ENCODE assay signal across 8 cellular contexts in the genomic region with DNA sequence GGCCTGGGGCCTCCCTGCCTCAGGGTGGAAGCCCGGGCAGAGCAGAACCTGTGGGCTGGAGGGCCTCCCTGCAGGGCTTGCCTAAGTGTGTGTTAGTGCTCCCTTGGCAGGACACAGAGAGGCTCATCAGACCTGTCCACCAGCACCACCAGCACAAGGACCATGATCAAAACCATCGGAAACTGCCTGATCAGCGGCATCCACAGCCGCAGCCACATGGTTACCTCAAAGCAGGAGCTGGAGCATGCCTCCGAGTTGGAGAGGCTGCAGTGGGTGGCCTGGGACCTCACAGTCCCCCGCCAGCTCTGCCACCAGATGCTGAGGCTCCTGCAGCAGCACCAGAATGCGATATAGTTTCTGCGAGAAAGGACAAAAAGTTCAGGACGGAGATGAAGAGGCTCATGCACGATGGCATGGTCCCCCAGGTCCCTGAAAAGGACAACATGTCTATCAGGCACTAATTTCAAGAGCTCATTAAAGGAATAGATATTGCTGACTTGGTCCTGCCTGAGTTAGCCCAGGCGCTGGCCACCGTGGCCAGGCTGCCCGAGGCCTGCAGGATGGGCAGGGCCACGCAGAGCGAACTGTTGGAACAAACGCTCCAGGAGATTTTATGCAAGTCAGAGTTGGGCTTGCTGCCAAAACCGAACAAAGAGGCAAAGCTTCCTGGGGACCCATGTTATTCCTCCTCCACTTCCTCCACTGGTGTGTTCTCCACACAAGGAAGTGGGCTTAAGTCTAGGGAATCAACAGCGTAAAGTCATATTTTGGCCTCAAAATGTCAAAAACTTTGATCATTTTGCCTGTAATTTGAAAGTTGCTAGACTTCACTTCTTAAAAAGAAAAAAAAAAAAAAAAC.
DNase-seq lines count a peak whose midpoint lies in the region; ATAC-seq and TF ChIP-seq lines count a peak whose summit lies in the region.

No MANE protein-coding gene starts in this region.

- no peaks in the 10 kb centered on the region for H3K79me2 ChIP-seq in GM23248 (ENCODE audit: insufficient read depth)

- H2AFZ ChIP-seq in GM23248: peak overlapping the region; percentile 51

- H3K4me3 ChIP-seq in GM23248 (no peak overlapping the region), gastroesophageal sphincter (no peak overlapping the region), retinal pigment epithelial cell (ENCODE audit: low read length) (no peak overlapping the region)

- no peak overlapping the region for H3K4me2 ChIP-seq in GM23248 (ENCODE audit: unreplicated experiment)

- no peak for TF ChIP-seq POLR2A in gastroesophageal sphincter (IDR thresholded peaks at IDR 0.05)

- no peaks in the 10 kb centered on the region for H3K27me3 ChIP-seq in GM23248 (replicated peaks; ENCODE audit: insufficient read depth)
- H3K27me3 ChIP-seq in gastroesophageal sphincter: no peaks in the 10 kb centered on the region

- no peak for TF ChIP-seq EP300 in gastroesophageal sphincter (IDR thresholded peaks at IDR 0.05)

- DNase-seq in GM23248: peak; percentile 70
- DNase-seq in RWPE1 (ENCODE audit: low spot score): peak; percentile 73
- peak; percentile 63 for DNase-seq in retinal pigment epithelial cell (ENCODE audit: low read depth)
- no peak for DNase-seq in NOMO-1 treated with DMSO at 0.1 percent for 48 hours (lab: John Stamatoyannopoulos, UW; ENCODE audit: unreplicated experiment)
- no peak for DNase-seq in mesenteric fat pad (ENCODE audit: low spot score)
- DNase-seq in NOMO-1 treated with dmso at 0.1 percent for 144 hours (lab: John Stamatoyannopoulos, UW; ENCODE audit: unreplicated experiment): no peak

- CTCF ChIA-PET in RWPE1 (lab: Yijun Ruan, JAX): interaction anchor here (2.8 kb wide), 1 partner anchor 143 kb away, joined by 8 read pairs; no protein-coding TSS in a partner anchor

- peaks cover 10% of the 10 kb centered on the region for H3K4me1 ChIP-seq in GM23248 (ENCODE audit: insufficient read depth)
- H3K4me1 ChIP-seq in gastroesophageal sphincter: peaks cover 0 to 23% (median 6%) of the 10 kb centered on the region in 3 donors

- in situ Hi-C loops in GM23248 (cut with MboI): no loop called here

- no peaks in the 10 kb centered on the region; the same call in 1 of the 2 replicates for H3F3A ChIP-seq in GM23248 (ENCODE audit: insufficient read depth)

- 73 to 80% methylated on average over 18 of the region's 18 CpGs for WGBS in GM23248 (ENCODE audit: low coverage in 1 of 2, low lambda C conversion rate in 2 of 2, missing lambda C conversion rate in 2 of 2), 2 experiments
- 30 to 71% methylated on average over 2 to 6 of the region's 18 CpGs for WGBS in gastroesophageal sphincter (ENCODE audit: low coverage in 1 of 2), 2 donors

- POLR2A ChIA-PET in RWPE1 (lab: Yijun Ruan, JAX; ENCODE audit: low non-redundant PET): no interaction called here

- no peaks in the 10 kb centered on the region for H3K9me3 ChIP-seq in GM23248 (ENCODE audit: low read depth)
- no peaks in the 10 kb centered on the region for H3K9me3 ChIP-seq in gastroesophageal sphincter

- ATAC-seq in gastroesophageal sphincter (peak; percentile 80), GM18519 (IDR thresholded peaks at IDR 0.05; ENCODE audit: low FRiP score, unreplicated experiment) (no peak)

- no peaks in the 10 kb centered on the region for H3K36me3 ChIP-seq in GM23248 (ENCODE audit: low read depth)
- no peaks in the 10 kb centered on the region for H3K36me3 ChIP-seq in gastroesophageal sphincter

- H3K27ac ChIP-seq in GM23248 (no peak overlapping the region; the same call in 1 of the 2 replicates), RWPE1 (peak overlapping the region; percentile 79), gastroesophageal sphincter (peak overlapping the region; percentile 47 to 72 (median 68))

- no peak overlapping the region for H3K9ac ChIP-seq in GM23248

- H3K9me2 ChIP-seq in GM23248 (ENCODE audit: insufficient read depth): no peaks in the 10 kb centered on the region

- TF ChIP-seq CTCF in RWPE1 (conservative IDR thresholded peaks at IDR 0.05; ENCODE audit: low read depth) (no peak), gastroesophageal sphincter (IDR thresholded peaks at IDR 0.05) (no peak), retinal pigment epithelial cell (conservative IDR thresholded peaks at IDR 0.05; ENCODE audit: low read depth, low read length) (no peak)

- no peaks in the 10 kb centered on the region for H4K20me1 ChIP-seq in GM23248 (ENCODE audit: insufficient read depth)

Comparison
In these comparisons a context has a peak if more than half of its experiments do, and no peak if none do; other contexts are left out.
1. DNase-seq: peak in GM23248 (single experiment), RWPE1 (single experiment) and retinal pigment epithelial cell (single experiment); none in NOMO-1 treated with DMSO at 0.1 percent for 48 hours (single experiment), mesenteric fat pad (single experiment) and NOMO-1 treated with dmso at 0.1 percent for 144 hours (single experiment).